ENCODE assay signal across 8 cellular contexts in the genomic region with DNA sequence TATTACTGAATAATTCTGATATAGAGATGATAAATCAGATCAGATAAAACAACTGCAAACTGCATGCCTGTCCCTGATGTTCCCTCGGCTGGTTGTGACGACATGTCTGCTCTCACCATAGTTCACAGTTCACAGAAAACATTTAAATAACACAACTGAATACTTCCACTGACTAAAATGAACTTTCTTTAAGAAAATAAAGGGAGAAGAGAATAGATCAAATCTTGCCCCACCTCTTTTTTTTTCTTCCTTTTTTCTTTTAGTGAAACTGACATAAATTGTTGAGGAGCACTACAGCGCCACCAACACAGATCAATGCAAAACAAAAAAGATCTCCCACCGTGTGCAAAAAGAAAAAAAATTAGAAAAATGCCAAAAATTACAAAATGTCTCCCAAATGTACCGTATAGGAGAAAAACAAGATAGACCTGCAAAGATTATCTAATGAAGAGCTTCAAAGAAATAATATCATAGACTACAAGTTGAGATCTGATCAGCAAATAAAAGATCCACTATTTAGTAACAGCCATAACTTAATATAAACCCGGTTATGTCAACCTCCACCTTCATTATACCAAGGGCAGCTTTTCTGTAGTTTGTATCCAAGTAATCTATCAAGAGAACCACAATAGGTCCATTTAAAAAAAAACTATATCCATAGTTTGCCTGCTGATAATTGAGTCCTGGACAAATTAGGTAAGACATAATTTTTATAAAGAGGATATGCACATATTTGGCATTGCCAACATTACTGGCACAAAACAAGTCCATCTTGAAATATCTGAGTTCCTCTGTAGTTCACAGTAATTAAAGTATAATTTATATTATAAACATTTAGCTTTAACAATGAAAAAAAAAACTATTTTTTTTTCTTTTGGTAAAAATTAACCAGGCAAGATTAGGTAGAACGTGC. TPM values are rescaled to one million over a fixed set of nuclear protein-coding genes. Genes with fewer than 3 reads are reported as not detected.
DNase-seq lines count a peak whose midpoint lies in the region; ATAC-seq, FAIRE-seq and TF ChIP-seq lines count a peak whose summit lies in the region.

No MANE protein-coding gene starts in this region.

- ATAC-seq in GM18907 (IDR thresholded peaks at IDR 0.05; ENCODE audit: unreplicated experiment) (peak; percentile 36), GM18870 (IDR thresholded peaks at IDR 0.05; ENCODE audit: unreplicated experiment) (no peak)

- DNase-seq in Caki2 (ENCODE audit: low read depth) (peak; percentile 75), KG1 (lab: John Stamatoyannopoulos, UW) (peak; percentile 74), T follicular helper cell (ENCODE audit: low read depth) (peak; percentile 26), epithelial cell of esophagus (ENCODE audit: low read depth) (peak; percentile 45), HTR-8/SVneo (ENCODE audit: insufficient read length, low spot score) (no peak)

- no peaks in the 10 kb centered on the region for H3K9me3 ChIP-seq in mucosa of stomach (ENCODE audit: control insufficient read depth, low read length)

- peaks cover 19% of the 10 kb centered on the region for H3K4me1 ChIP-seq in mucosa of stomach (ENCODE audit: control insufficient read depth, insufficient read depth, low read length)

- TF ChIP-seq CTCF in epithelial cell of esophagus (IDR thresholded peaks at IDR 0.05; ENCODE audit: insufficient read depth, low read depth, low read length, missing control alignments): peak; percentile 28

- H3K4me3 ChIP-seq in epithelial cell of esophagus (ENCODE audit: low read length) (peak overlapping the region; percentile 78), mucosa of stomach (ENCODE audit: low read length) (peak overlapping the region; percentile 71)

- in situ Hi-C loops in Caki2 (cut with HindIII; ENCODE audit: low pct_unique_long_range_greater_than_20kb, low sequenced_read_pairs): no loop called here

- H3K36me3 ChIP-seq in mucosa of stomach (ENCODE audit: control insufficient read depth, insufficient read depth, low read length): no peaks in the 10 kb centered on the region

- peak overlapping the region; percentile 81 for H3K9ac ChIP-seq in mucosa of stomach (ENCODE audit: low read length)

- no peak for FAIRE-seq in HTR-8/SVneo (lab: Jason Lieb, UNC)

- no peaks in the 10 kb centered on the region for H3K27me3 ChIP-seq in mucosa of stomach (ENCODE audit: control insufficient read depth, insufficient read depth, low read length)

RNA-seq across cellular contexts. Expression of a gene that starts 30.8 kb away (rescaled TPM):
- 7.5 and 17.0 TPM in 2 replicates for total RNA-seq in Caki2 (2014; rRNA removed; shearing (Covaris generic); ENCODE audit: low replicate concordance)
